Comparison of ENCODE assay signal across 15 cellular contexts in the genomic region with DNA sequence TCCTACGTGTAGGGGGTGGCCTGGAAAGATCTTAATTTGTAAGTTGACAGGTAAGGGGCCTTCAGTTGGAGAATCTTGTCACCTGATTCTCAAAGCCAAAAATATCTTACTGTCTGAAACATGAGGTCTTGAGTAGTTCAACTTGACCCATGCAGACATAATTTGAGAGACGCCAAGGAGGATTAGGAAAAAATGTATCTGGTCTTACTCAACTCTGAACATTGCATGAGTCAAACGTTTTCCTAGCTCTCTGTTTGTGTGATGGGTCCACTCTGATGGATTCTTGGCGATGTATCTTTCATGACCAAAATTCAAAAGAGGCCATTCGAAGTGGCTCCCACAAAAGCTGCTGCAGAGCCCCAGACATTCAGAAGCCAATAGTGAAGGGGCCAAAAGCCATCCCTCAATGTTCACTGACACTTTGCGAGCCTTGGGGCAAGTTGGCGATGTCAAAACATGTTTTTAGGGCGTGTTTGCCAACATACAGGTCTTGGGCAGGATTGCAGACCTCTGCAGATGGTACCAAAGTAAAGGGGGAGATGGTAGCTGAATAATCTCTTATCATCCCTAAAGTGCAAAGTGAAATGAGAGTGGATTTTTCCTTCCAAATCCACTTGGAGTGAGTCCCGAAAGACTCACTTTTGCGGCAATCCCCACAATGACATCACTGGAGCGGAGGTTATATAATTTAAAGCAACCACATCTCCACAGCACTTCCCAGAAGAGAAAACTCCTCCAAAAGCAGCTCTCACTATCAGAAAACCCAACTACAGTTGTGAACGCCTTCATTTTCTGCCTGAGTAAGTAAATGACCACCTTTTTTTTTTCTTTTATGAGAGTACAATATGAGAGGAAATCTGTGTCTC. TPM values are rescaled to one million over a fixed set of nuclear protein-coding genes. Genes with fewer than 3 reads are reported as not detected.
DNase-seq lines count a peak whose midpoint lies in the region; ATAC-seq and TF ChIP-seq lines count a peak whose summit lies in the region.
"Had no signal": no experiment of that assay in that cellular context is flagged by ENCODE, and none has a peak within 500 bp of the region (broad histone marks: within the 10 kb centered on the region; RNA-seq: fewer than 3 reads in every experiment).

A gene (plus strand): TSS at position 710 of the 866 bp plus-strand sequence. CDS start 7,473 bp downstream, outside the sequence.

- TF ChIP-seq CTCF in WI38 (IDR thresholded peaks at IDR 0.05; ENCODE audit: low read depth, low read length) (no peak), foreskin fibroblast (IDR thresholded peaks at IDR 0.05; ENCODE audit: low read depth, low read length) (no peak), lower lobe of right lung (IDR thresholded peaks at IDR 0.05) (no peak)

- H3K27me3 ChIP-seq in skeletal muscle tissue (ENCODE audit: control insufficient read depth in 3 of 3, insufficient read depth in 3 of 3, low read length in 3 of 3): peaks cover 0 to 2% (median 0%) of the 10 kb centered on the region in 3 donors
- no peaks in the 10 kb centered on the region for H3K27me3 ChIP-seq in lower lobe of right lung (ENCODE audit: low read depth)

- no peak for ATAC-seq in lower lobe of right lung
- ATAC-seq: activated naive CD8-positive, alpha-beta T cell treated with anti-CD3 and anti-CD28 coated beads, Interleukin-2, amount 50 U/mL, for 24 hours had no signal

- H3K27ac ChIP-seq in skeletal muscle tissue (ENCODE audit: low read depth, low read length) (peak within 1 kb of the TSS; percentile 28), lower lobe of right lung (no peak within 1 kb of the TSS)
- H3K27ac ChIP-seq: tibial artery had no signal

- no peaks in the 10 kb centered on the region for H3K36me3 ChIP-seq in skeletal muscle tissue (ENCODE audit: control insufficient read depth in 3 of 3, insufficient read depth in 3 of 3, low read length in 3 of 3)
- H3K36me3 ChIP-seq in lower lobe of right lung: no peaks in the 10 kb centered on the region
- H3K36me3 ChIP-seq: tibial artery had no signal

- no peaks in the 10 kb centered on the region for H3K9me3 ChIP-seq in skeletal muscle tissue (ENCODE audit: control insufficient read depth in 3 of 3, low read length in 3 of 3)
- no peaks in the 10 kb centered on the region for H3K9me3 ChIP-seq in lower lobe of right lung
- H3K9me3 ChIP-seq: Caco-2 had no signal

- no peak within 1 kb of the TSS for H3K9ac ChIP-seq in skeletal muscle tissue (ENCODE audit: low read depth in 1 of 3, low read length in 3 of 3)

- H3K4me1 ChIP-seq in skeletal muscle tissue (ENCODE audit: control insufficient read depth in 3 of 3, insufficient read depth in 3 of 3, low read length in 3 of 3) (peaks cover 9 to 15% (median 11%) of the 10 kb centered on the region in 3 donors), lower lobe of right lung (peaks cover 3% of the 10 kb centered on the region)
- H3K4me1 ChIP-seq: tibial artery had no signal

- DNase-seq in GM04504 (ENCODE audit: low read depth): peak; percentile 84
- DNase-seq in foreskin fibroblast: peak; percentile 56 to 85
- no peak for DNase-seq in lower lobe of right lung
- no peak for DNase-seq in DMS153 treated with DMSO at 0.1 percent for 48 hours (lab: John Stamatoyannopoulos, UW; ENCODE audit: unreplicated experiment)
- DNase-seq in HK-2 (ENCODE audit: unreplicated experiment): no peak
- no peak for DNase-seq in cerebellum (ENCODE audit: low spot score)
- DNase-seq: activated naive CD8-positive, alpha-beta T cell treated with anti-CD3 and anti-CD28 coated beads, Interleukin-2, amount 50 U/mL, for 24 hours; Caco-2; NCI-H1436 treated with DMSO at 0.1 percent for 48 hours; NK-92 treated with Interleukin-12 subunit alpha and Interleukin-12 subunit beta, amount 100 ng/mL, for 24 hours; tibial artery had no signal

- intact Hi-C loops in lower lobe of right lung (cut with DNase I): no loop called here

- H3K4me3 ChIP-seq in WI38 (ENCODE audit: low read depth, low read length): peak within 1 kb of the TSS; percentile 79
- peak within 1 kb of the TSS; percentile 44 to 45 for H3K4me3 ChIP-seq in foreskin fibroblast (ENCODE audit: low read depth in 1 of 2, low read length in 2 of 2)
- H3K4me3 ChIP-seq in skeletal muscle tissue (ENCODE audit: low read length in 3 of 3): no peak within 1 kb of the TSS
- H3K4me3 ChIP-seq in lower lobe of right lung: no peak within 1 kb of the TSS
- H3K4me3 ChIP-seq: tibial artery had no signal

RNA-seq across cellular contexts. Expression of the gene that starts here (rescaled TPM):
- not detected for total RNA-seq in skeletal muscle tissue
- total RNA-seq in lower lobe of right lung: not detected
- total RNA-seq in cerebellum: not detected
- total RNA-seq: osteocyte; T-helper 2 cell treated with Interferon-gamma antibody and Interleukin-4, amounts not matched to agents 100 ng/mL and 5 ng/mL, for 36 hours had no signal

Comparison
In these comparisons a context has a peak if more than half of its experiments do, and no peak if none do; other contexts are left out.
1. DNase-seq: peak in GM04504 (single experiment) and foreskin fibroblast (2 of 2); none in lower lobe of right lung (single experiment), DMS153 treated with DMSO at 0.1 percent for 48 hours (single experiment), HK-2 (single experiment) and cerebellum (single experiment).
2. H3K4me3 ChIP-seq: peak in WI38 (single experiment) and foreskin fibroblast (2 of 2); none in skeletal muscle tissue (0 of 3) and lower lobe of right lung (single experiment).